In genomic region chr9:33651125-33651524, GRCh38 we compare ENCODE assay signal across 18 cellular contexts.
DNase-seq lines count a peak whose midpoint lies in the region; FAIRE-seq and TF ChIP-seq lines count a peak whose summit lies in the region.
"Had no signal": no experiment of that assay in that cellular context is flagged by ENCODE, and none has a peak within 500 bp of the region (broad histone marks: within the 10 kb centered on the region; RNA-seq: fewer than 3 reads in every experiment).

No MANE protein-coding gene starts in this region.

- H3K4me2 ChIP-seq in H9 (ENCODE audit: insufficient read depth, insufficient read length, low read length) (no peak overlapping the region), H1 (ENCODE audit: insufficient read depth in 1 of 2, low read depth in 2 of 2, low read length in 2 of 2) (no peak overlapping the region), neural progenitor cell (no peak overlapping the region)
- H3K4me2 ChIP-seq: BLaER1 treated with 17β-estradiol and CSF1 and Interleukin-3, amounts not matched to agents 10 nM and 100 nM had no signal

- no peaks in the 10 kb centered on the region for H3K36me3 ChIP-seq in H1 (ENCODE audit: control insufficient read depth in 2 of 4, insufficient read depth in 4 of 4, low read length in 3 of 4)
- H3K36me3 ChIP-seq in neural progenitor cell, result no peaks in the 10 kb centered on the region
- H3K36me3 ChIP-seq: BLaER1 treated with 17β-estradiol and CSF1 and Interleukin-3, amounts not matched to agents 10 nM and 100 nM had no signal

- TF ChIP-seq RAD21 in H1 (IDR thresholded peaks at IDR 0.05 in 1 of 2, conservative IDR thresholded peaks at IDR 0.05 in 1 of 2; ENCODE audit: low read depth in 2 of 2, low read length in 2 of 2), result peak; percentile 75 to 76

- H3K23ac ChIP-seq in H9 (ENCODE audit: insufficient read length, low read depth, low read length) (no peak overlapping the region), H1 (ENCODE audit: insufficient read length) (no peak overlapping the region)

- no peak overlapping the region for H2BK15ac ChIP-seq in H9 (ENCODE audit: low read depth, low read length)
- H2BK15ac ChIP-seq in H1 (ENCODE audit: low read length), result no peak overlapping the region

- H2BK20ac ChIP-seq in H9 (ENCODE audit: low read depth, low read length, poor library complexity, severe bottlenecking) (no peak overlapping the region), H1 (ENCODE audit: low read length) (no peak overlapping the region)

- H3K36me3 Mint-ChIP-seq in H9 (ENCODE audit: insufficient read depth in 1 of 3, low read depth in 3 of 3) (no peaks in the 10 kb centered on the region), neural progenitor cell (no peaks in the 10 kb centered on the region)
- no peaks in the 10 kb centered on the region for H3K36me3 Mint-ChIP-seq in activated T-helper 1 cell treated with anti-CD3 and anti-CD28 coated beads, Interleukin-12 subunit alpha, Interleukin-12 subunit beta, Interleukin-2, Interleukin-4 antibody, amounts not matched to agents 30 ng/mL and 10 ng/mL and 1 ng/mL, durations not matched to agents 14 hours and 24 hours and 36 hours (ENCODE audit: low read depth)
- H3K36me3 Mint-ChIP-seq: CD8-positive, alpha-beta T cell; IgD-negative memory B cell had no signal

- H3T11ph ChIP-seq in H9 (ENCODE audit: low read length), result no peak overlapping the region

- H2AK5ac ChIP-seq in H9 (ENCODE audit: insufficient read length, low read length) (no peak overlapping the region), H1 (ENCODE audit: low read depth, low read length) (no peak overlapping the region)

- H2BK120ac ChIP-seq in H9 (ENCODE audit: low read depth, low read length, poor library complexity, severe bottlenecking) (no peak overlapping the region), H1 (replicated peaks; ENCODE audit: low read depth, low read length) (no peak overlapping the region)

- H3K27ac ChIP-seq in H9 (ENCODE audit: insufficient read length, low read depth, low read length) (no peak overlapping the region), H1 (ENCODE audit: low read depth, low read length) (no peak overlapping the region), neural progenitor cell (no peak overlapping the region)
- H3K27ac ChIP-seq: BLaER1 treated with 17β-estradiol and CSF1 and Interleukin-3, amounts not matched to agents 10 nM and 100 nM had no signal

- peak; percentile 66 for FAIRE-seq in H1 (lab: Jason Lieb, UNC)
- FAIRE-seq: G401.6, GM12891, GM19239, H54, HepG2 had no signal

- no peaks in the 10 kb centered on the region for H3K9me3 ChIP-seq in H9 (ENCODE audit: control insufficient read depth, low read depth, low read length)
- no peaks in the 10 kb centered on the region for H3K9me3 ChIP-seq in H1 (ENCODE audit: insufficient read depth in 2 of 2, low read depth in 1 of 2, low read length in 1 of 2)
- H3K9me3 ChIP-seq in neural progenitor cell (ENCODE audit: low read depth), result no peaks in the 10 kb centered on the region
- H3K9me3 ChIP-seq: BLaER1 treated with 17β-estradiol and CSF1 and Interleukin-3, amounts not matched to agents 10 nM and 100 nM had no signal

- H3K79me1 ChIP-seq in H9 (ENCODE audit: insufficient read depth, low read depth, low read length, poor library complexity, severe bottlenecking), result no peaks in the 10 kb centered on the region
- H3K79me1 ChIP-seq in H1 (ENCODE audit: low read depth, low read length), result no peaks in the 10 kb centered on the region

- TF ChIP-seq CTCF in H9 (conservative IDR thresholded peaks at IDR 0.05) (peak; percentile 56), H1 (IDR thresholded peaks at IDR 0.05; ENCODE audit: control extremely low read depth in 1 of 3, insufficient read depth in 1 of 3, low read depth in 1 of 3, low read length in 3 of 3) (peak; percentile 25 to 69 (median 58)), neural progenitor cell (IDR thresholded peaks at IDR 0.05) (peak; percentile 29)

- TF ChIP-seq POLR2A in H1 (IDR thresholded peaks at IDR 0.05; ENCODE audit: control extremely low read depth in 1 of 2, low read depth in 2 of 2, low read length in 2 of 2), result no peak

- H2BK12ac ChIP-seq in H9 (ENCODE audit: insufficient read length, low read depth, low read length) (no peak overlapping the region), H1 (ENCODE audit: low read depth, low read length) (no peak overlapping the region)

- H3K18ac ChIP-seq in H9 (ENCODE audit: insufficient read length, low read depth, low read length) (no peak overlapping the region), H1 (ENCODE audit: extremely low read depth, low read length) (no peak overlapping the region)

- H2AFZ ChIP-seq in H9 (ENCODE audit: low read length) (no peak overlapping the region), H1 (ENCODE audit: low read length) (no peak overlapping the region), neural progenitor cell (replicated peaks) (no peak overlapping the region)

- TF ChIP-seq EP300 in H1 (IDR thresholded peaks at IDR 0.05; ENCODE audit: borderline replicate concordance in 1 of 2, low read depth in 2 of 2, low read length in 2 of 2), result no peak

- no peaks in the 10 kb centered on the region for H3F3A ChIP-seq in neural progenitor cell (ENCODE audit: low read depth)

- H3K4me3 Mint-ChIP-seq in H9 (no peak overlapping the region), neural progenitor cell (no peak overlapping the region)
- H3K4me3 Mint-ChIP-seq in activated T-helper 1 cell treated with anti-CD3 and anti-CD28 coated beads, Interleukin-12 subunit alpha, Interleukin-12 subunit beta, Interleukin-2, Interleukin-4 antibody, amounts not matched to agents 30 ng/mL and 10 ng/mL and 1 ng/mL, durations not matched to agents 14 hours and 24 hours and 36 hours, result no peak overlapping the region
- H3K4me3 Mint-ChIP-seq: B cell; CD8-positive, alpha-beta T cell; IgD-negative memory B cell had no signal

- H3K14ac ChIP-seq in H9 (ENCODE audit: insufficient read depth, low read length) (no peak overlapping the region), H1 (ENCODE audit: insufficient read length) (no peak overlapping the region)

- H3K4me1 ChIP-seq in H9 (ENCODE audit: insufficient read depth, low read length), result no peaks in the 10 kb centered on the region
- H3K4me1 ChIP-seq in H1 (replicated peaks in 1 of 4; ENCODE audit: control insufficient read depth in 3 of 4, insufficient read depth in 4 of 4, low read length in 3 of 4), result no peaks in the 10 kb centered on the region
- H3K4me1 ChIP-seq in neural progenitor cell, result no peaks in the 10 kb centered on the region
- H3K4me1 ChIP-seq: BLaER1 treated with 17β-estradiol and CSF1 and Interleukin-3, amounts not matched to agents 10 nM and 100 nM had no signal

- H3K56ac ChIP-seq in H9 (ENCODE audit: insufficient read length, low read depth, low read length) (no peak overlapping the region), H1 (replicated peaks; ENCODE audit: insufficient read length, low read depth, low read length) (no peak overlapping the region)

- no peaks in the 10 kb centered on the region for H3K79me2 ChIP-seq in H9 (ENCODE audit: insufficient read depth, low read length)
- no peaks in the 10 kb centered on the region for H3K79me2 ChIP-seq in H1 (ENCODE audit: control insufficient read depth in 1 of 2, insufficient read depth in 2 of 2, low read length in 2 of 2)
- H3K79me2 ChIP-seq in neural progenitor cell (ENCODE audit: low read depth), result no peaks in the 10 kb centered on the region

- H3K27me3 Mint-ChIP-seq in H9 (ENCODE audit: low read depth), result peaks cover 25% of the 10 kb centered on the region
- no peaks in the 10 kb centered on the region for H3K27me3 Mint-ChIP-seq in neural progenitor cell (ENCODE audit: insufficient read depth, low read depth)
- peaks cover 26% of the 10 kb centered on the region for H3K27me3 Mint-ChIP-seq in activated T-helper 1 cell treated with anti-CD3 and anti-CD28 coated beads, Interleukin-12 subunit alpha, Interleukin-12 subunit beta, Interleukin-2, Interleukin-4 antibody, amounts not matched to agents 30 ng/mL and 10 ng/mL and 1 ng/mL, durations not matched to agents 14 hours and 24 hours and 36 hours (ENCODE audit: insufficient read depth)

- H3K4ac ChIP-seq in H9 (ENCODE audit: low read depth, low read length) (no peak overlapping the region), H1 (replicated peaks; ENCODE audit: insufficient read length, low read depth, low read length) (no peak overlapping the region)

- H3K4me1 Mint-ChIP-seq in H9 (no peaks in the 10 kb centered on the region), neural progenitor cell (no peaks in the 10 kb centered on the region)
- H3K4me1 Mint-ChIP-seq in activated T-helper 1 cell treated with anti-CD3 and anti-CD28 coated beads, Interleukin-12 subunit alpha, Interleukin-12 subunit beta, Interleukin-2, Interleukin-4 antibody, amounts not matched to agents 30 ng/mL and 10 ng/mL and 1 ng/mL, durations not matched to agents 14 hours and 24 hours and 36 hours (ENCODE audit: low read depth), result no peaks in the 10 kb centered on the region
- H3K4me1 Mint-ChIP-seq: B cell, IgD-negative memory B cell had no signal

- H4K8ac ChIP-seq in H9 (replicated peaks; ENCODE audit: insufficient read length, low read depth, low read length) (no peak overlapping the region), H1 (ENCODE audit: extremely low read depth, insufficient read depth, low read length) (no peak overlapping the region)

- no peak overlapping the region for H3K27ac Mint-ChIP-seq in H9
- no peak overlapping the region for H3K27ac Mint-ChIP-seq in neural progenitor cell
- H3K27ac Mint-ChIP-seq in activated T-helper 1 cell treated with anti-CD3 and anti-CD28 coated beads, Interleukin-12 subunit alpha, Interleukin-12 subunit beta, Interleukin-2, Interleukin-4 antibody, amounts not matched to agents 30 ng/mL and 10 ng/mL and 1 ng/mL, durations not matched to agents 14 hours and 24 hours and 36 hours, result no peak overlapping the region
- H3K27ac Mint-ChIP-seq: B cell; CD8-positive, alpha-beta T cell; IgD-negative memory B cell had no signal

- no peak overlapping the region for H4K5ac ChIP-seq in H9 (ENCODE audit: insufficient read length, low read depth, low read length)
- no peak overlapping the region for H4K5ac ChIP-seq in H1 (ENCODE audit: insufficient read length, low read depth, low read length)

- H4K91ac ChIP-seq in H9 (ENCODE audit: insufficient read length, low read depth, low read length), result no peak overlapping the region
- H4K91ac ChIP-seq in H1 (replicated peaks; ENCODE audit: insufficient read length, low read length), result no peak overlapping the region

- no peaks in the 10 kb centered on the region for H3K23me2 ChIP-seq in H9 (ENCODE audit: insufficient read length, low read depth, low read length, poor library complexity, severe bottlenecking)
- no peaks in the 10 kb centered on the region for H3K23me2 ChIP-seq in H1 (ENCODE audit: low read depth, low read length)

- no peaks in the 10 kb centered on the region for H4K20me1 ChIP-seq in H9 (ENCODE audit: control insufficient read depth, insufficient read depth, insufficient read length)
- no peaks in the 10 kb centered on the region for H4K20me1 ChIP-seq in H1 (replicated peaks in 1 of 2; ENCODE audit: control insufficient read depth in 1 of 2, insufficient read depth in 2 of 2, low read length in 2 of 2)
- no peaks in the 10 kb centered on the region for H4K20me1 ChIP-seq in neural progenitor cell (ENCODE audit: low read depth)
- H4K20me1 ChIP-seq: BLaER1 treated with 17β-estradiol and CSF1 and Interleukin-3, amounts not matched to agents 10 nM and 100 nM had no signal

- DNase-seq in H9 (peak; percentile 57), H1 (ENCODE audit: low read depth in 1 of 2, low spot score in 2 of 2) (no peak), iPS DF 19.7 (ENCODE audit: low read depth, low spot score) (peak; percentile 12), neural progenitor cell (ENCODE audit: low spot score) (peak; percentile 24), putamen (ENCODE audit: low spot score) (no peak), EL (no peak)
- DNase-seq in activated T-helper 1 cell treated with anti-CD3 and anti-CD28 coated beads, Interleukin-12 subunit alpha, Interleukin-12 subunit beta, Interleukin-2, Interleukin-4 antibody, amounts not matched to agents 30 ng/mL and 10 ng/mL and 1 ng/mL, durations not matched to agents 14 hours and 24 hours and 36 hours (ENCODE audit: low spot score), result no peak
- DNase-seq: Calu3; CD8-positive, alpha-beta T cell; DND-41 had no signal

- WGBS in H9 (ENCODE audit: extremely low coverage, insufficient read length, low lambda C conversion rate), result no CpG with 5 or more reads among the region's 3 CpGs
- 49% methylated on average over 3 of the region's 3 CpGs; no CpG with 5 or more reads in 1 of the 2 experiments for WGBS in H1 (ENCODE audit: extremely low coverage in 1 of 2, insufficient coverage in 1 of 2, insufficient read length in 1 of 2, insufficient replicate concordance in 2 of 2, low coverage in 1 of 2, low lambda C conversion rate in 2 of 2, missing lambda C conversion rate in 1 of 2), 2 experiments

- CTCF ChIA-PET in H1 (lab: Charles Lee; ENCODE audit: partially characterized antibody), result interaction anchor here (0.8 to 12.4 kb wide), 14 partner anchors 10 to 184 kb away, joined by 3 to 104 read pairs (median 6); partner anchors contain the start of gene ANKRD18B

- H3K9me3 Mint-ChIP-seq in H9 (no peaks in the 10 kb centered on the region), neural progenitor cell (no peaks in the 10 kb centered on the region)
- H3K9me3 Mint-ChIP-seq in activated T-helper 1 cell treated with anti-CD3 and anti-CD28 coated beads, Interleukin-12 subunit alpha, Interleukin-12 subunit beta, Interleukin-2, Interleukin-4 antibody, amounts not matched to agents 30 ng/mL and 10 ng/mL and 1 ng/mL, durations not matched to agents 14 hours and 24 hours and 36 hours, result no peaks in the 10 kb centered on the region
- H3K9me3 Mint-ChIP-seq: CD8-positive, alpha-beta T cell; IgD-negative memory B cell had no signal

- POLR2A ChIA-PET in H1 (lab: Charles Lee; ENCODE audit: partially characterized antibody), result no interaction called here

- intact Hi-C loops in activated T-helper 1 cell treated with anti-CD3 and anti-CD28 coated beads, Interleukin-12 subunit alpha, Interleukin-12 subunit beta, Interleukin-2, Interleukin-4 antibody, amounts not matched to agents 30 ng/mL and 10 ng/mL and 1 ng/mL, durations not matched to agents 14 hours and 24 hours and 36 hours (cut with micrococcal nuclease), result no loop called here

- H3K27me3 ChIP-seq in H9 (ENCODE audit: insufficient read depth, low read length) (no peaks in the 10 kb centered on the region), H1 (replicated peaks in 1 of 4; ENCODE audit: control insufficient read depth in 3 of 4, extremely low read depth in 1 of 4, insufficient read depth in 3 of 4, low read length in 3 of 4) (no peaks in the 10 kb centered on the region), neural progenitor cell (peaks cover 29% of the 10 kb centered on the region)
- H3K27me3 ChIP-seq: BLaER1 treated with 17β-estradiol and CSF1 and Interleukin-3, amounts not matched to agents 10 nM and 100 nM had no signal

- H2BK5ac ChIP-seq in H9 (ENCODE audit: insufficient read length, low read length) (no peak overlapping the region), H1 (ENCODE audit: low read depth, low read length) (no peak overlapping the region)

- H3K4me3 ChIP-seq in H1 (ENCODE audit: extremely low read depth in 1 of 4, insufficient read depth in 2 of 4, low read depth in 3 of 4, low read length in 4 of 4), result no peak overlapping the region
- H3K4me3 ChIP-seq in neural progenitor cell, result no peak overlapping the region
- H3K4me3 ChIP-seq: BLaER1 treated with 17β-estradiol and CSF1 and Interleukin-3, amounts not matched to agents 10 nM and 100 nM had no signal

- no peak overlapping the region for H3K9ac ChIP-seq in H9 (ENCODE audit: extremely low read depth, insufficient read length, low read length)
- no peak overlapping the region for H3K9ac ChIP-seq in H1 (replicated peaks in 1 of 4; ENCODE audit: extremely low read depth in 1 of 4, low read depth in 3 of 4, low read length in 3 of 4)
- H3K9ac ChIP-seq in neural progenitor cell, result no peak overlapping the region
- H3K9ac ChIP-seq: BLaER1 treated with 17β-estradiol and CSF1 and Interleukin-3, amounts not matched to agents 10 nM and 100 nM had no signal

Comparison
In these comparisons a context has a peak if more than half of its experiments do, and no peak if none do; other contexts are left out.
1. DNase-seq: peak in H9 (single experiment), iPS DF 19.7 (single experiment) and neural progenitor cell (single experiment); none in H1 (0 of 2), putamen (single experiment), EL (single experiment) and activated T-helper 1 cell treated with anti-CD3 and anti-CD28 coated beads, Interleukin-12 subunit alpha, Interleukin-12 subunit beta, Interleukin-2, Interleukin-4 antibody, amounts not matched to agents 30 ng/mL and 10 ng/mL and 1 ng/mL, durations not matched to agents 14 hours and 24 hours and 36 hours (single experiment).
2. Peak in every context shown above with its lines, with median percentiles within 50 percentile points of each other: CTCF ChIP-seq.